ENCODE assay signal across 26 cellular contexts in the genomic region with DNA sequence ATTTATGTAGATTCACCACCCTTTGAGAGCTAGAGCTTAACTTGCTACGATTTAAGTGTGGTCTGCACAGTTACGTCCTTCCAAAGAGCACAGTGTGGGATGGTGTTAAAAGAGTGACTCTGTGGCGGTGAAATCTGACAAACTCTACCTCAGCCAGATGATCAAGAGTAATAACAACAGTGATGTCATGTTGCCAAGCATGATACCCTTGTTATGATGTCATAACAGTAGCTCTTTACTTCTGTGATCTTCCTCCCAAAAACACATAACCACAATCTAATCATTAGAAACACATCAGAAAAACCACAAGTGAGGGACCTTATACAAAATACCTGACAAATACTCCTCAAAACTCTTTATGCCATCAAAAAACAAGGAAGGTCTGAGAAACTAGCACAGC.
"Had no signal": no experiment of that assay in that cellular context is flagged by ENCODE, and none has a peak within 500 bp of the region (broad histone marks: within the 10 kb centered on the region; RNA-seq: fewer than 3 reads in every experiment).

No MANE protein-coding gene starts in this region.

- H3K4me3 ChIP-seq: stomach, suprapubic skin, testis, thoracic aorta, thyroid gland, tibial artery, tibial nerve, transverse colon, upper lobe of left lung, upper lobe of right lung, uterus, vagina had no signal

- H3K4me1 ChIP-seq: stomach, suprapubic skin, testis, thyroid gland, tibial artery, tibial nerve, transverse colon, upper lobe of left lung, upper lobe of right lung, uterus, vagina had no signal

- ATAC-seq: stimulated activated effector memory CD8-positive, alpha-beta T cell treated with anti-CD3 and anti-CD28 coated beads, Interleukin-12 subunit alpha, Interleukin-12 subunit beta, amount 100 ng/mL, for 72 hours; stimulated activated memory B cell treated with anti-CD40 and anti-IgM and Interleukin-4, amounts not matched to agents 10 μg/mL and 1 μg/mL and 100 μg/mL, for 72 hours; stimulated activated naive B cell treated with anti-CD40 and anti-IgM and Interleukin-4, amounts not matched to agents 10 μg/mL and 1 μg/mL and 100 μg/mL, for 72 hours; stimulated activated naive CD8-positive, alpha-beta T cell treated with anti-CD3 and anti-CD28 coated beads, Interleukin-15, amount 100 ng/mL, for 72 hours; stimulated activated naive CD8-positive, alpha-beta T cell treated with anti-CD3 and anti-CD28 coated beads, Interleukin-15, Interleukin-2, amounts not matched to agents 100 U/mL and 50 U/mL, for 24 hours; upper lobe of right lung had no signal

- H3K9me3 ChIP-seq: suprapubic skin, testis, thoracic aorta, thyroid gland, tibial artery, tibial nerve, transverse colon, upper lobe of left lung, upper lobe of right lung, vagina had no signal

- H3K36me3 ChIP-seq: stomach, suprapubic skin, thoracic aorta, thyroid gland, tibial artery, tibial nerve, transverse colon, upper lobe of left lung, upper lobe of right lung, uterus, vagina had no signal

- H3K27me3 ChIP-seq: stomach, suprapubic skin, testis, thyroid gland, tibial artery, tibial nerve, transverse colon, upper lobe of left lung, upper lobe of right lung, uterus, vagina had no signal

- DNase-seq: stimulated activated CD4-positive, alpha-beta T cell treated with anti-CD3 and anti-CD28 coated beads, Interleukin-2, amount 100 ng/mL, for 48 hours; stimulated activated CD4-positive, alpha-beta T cell treated with anti-CD3 and anti-CD28 coated beads, Interleukin-4, amount 100 ng/mL, for 1 hour; stimulated activated CD4-positive, alpha-beta T cell treated with anti-CD3 and anti-CD28 coated beads, Interleukin-4, amount 100 ng/mL, for 24 hours; stimulated activated CD4-positive, alpha-beta T cell treated with anti-CD3 and anti-CD28 coated beads, Interleukin-4, amount 100 ng/mL, for 4 hours; stimulated activated CD8-positive, alpha-beta memory T cell treated with anti-CD3 and anti-CD28 coated beads, Interleukin-4, amount 100 ng/mL, for 48 hours; stimulated activated naive B cell treated with anti-CD40 and anti-IgM and Interleukin-4, amounts not matched to agents 10 μg/mL and 1 μg/mL and 100 μg/mL, for 72 hours; stimulated activated naive CD4-positive, alpha-beta T cell; stimulated activated naive CD4-positive, alpha-beta T cell treated with Interleukin-2 at 50 U/mL for 16 hours; stimulated activated naive CD8-positive, alpha-beta T cell treated with anti-CD3 and anti-CD28 coated beads, Interleukin-15, amount 100 ng/mL, for 72 hours; stimulated activated naive CD8-positive, alpha-beta T cell treated with anti-CD3 and anti-CD28 coated beads, Interleukin-15, Interleukin-2, amounts not matched to agents 100 U/mL and 50 U/mL, for 24 hours; stomach; substantia nigra; testis; thyroid gland; tibial artery; transverse colon; trophoblast cell; upper lobe of left lung; upper lobe of right lung; uterus had no signal

- H3K27ac ChIP-seq: stomach, suprapubic skin, testis, thoracic aorta, thyroid gland, tibial artery, tibial nerve, transverse colon, upper lobe of left lung, upper lobe of right lung, uterus, vagina had no signal
